29 cellular contexts compared by ENCODE assay signal in the genomic region with DNA sequence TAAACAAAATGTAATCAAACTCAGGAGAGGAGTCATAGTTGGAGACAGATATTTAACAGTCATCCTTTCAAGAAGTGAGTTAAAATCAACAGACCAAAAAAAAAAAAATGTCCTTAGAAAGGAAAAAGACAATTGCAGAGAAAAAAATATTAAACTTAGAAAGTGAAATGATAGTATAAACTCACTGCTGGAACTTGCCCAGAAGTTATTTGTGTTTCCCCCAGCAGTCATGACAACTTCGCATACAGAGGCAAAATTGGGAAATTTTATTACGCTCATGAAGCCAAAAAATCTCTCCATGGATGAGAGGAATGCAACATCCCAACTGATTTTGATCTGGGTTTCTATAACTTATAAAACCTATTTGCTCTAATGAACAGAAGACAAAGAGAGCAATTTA.
"Had no signal": no experiment of that assay in that cellular context is flagged by ENCODE, and none has a peak within 500 bp of the region (broad histone marks: within the 10 kb centered on the region; RNA-seq: fewer than 3 reads in every experiment).

No MANE protein-coding gene starts in this region.

- H3K4me1 ChIP-seq: ascending aorta, body of pancreas, SJCRH30 had no signal

- H3K9me2 ChIP-seq: SK-N-SH had no signal

- H3K9me3 ChIP-seq: ascending aorta, body of pancreas, SJCRH30, SK-N-SH had no signal

- H3K27ac Mint-ChIP-seq: activated CD4-positive, alpha-beta memory T cell treated with anti-CD3 and anti-CD28 coated beads for 36 hours; activated CD4-positive, alpha-beta T cell treated with anti-CD3 and anti-CD28 coated beads, Interleukin-2, amount 10 ng/mL, durations not matched to agents 7 days and 5 days; activated naive CD4-positive, alpha-beta T cell treated with anti-CD3 and anti-CD28 coated beads, Interleukin-2, amount 50 U/mL, for 72 hours; activated naive CD8-positive, alpha-beta T cell treated with anti-CD3 and anti-CD28 coated beads, Interleukin-2, amount 50 U/mL, for 24 hours had no signal

- ATAC-seq: activated naive CD4-positive, alpha-beta T cell treated with anti-CD3 and anti-CD28 coated beads, Interleukin-2, amount 50 U/mL, for 72 hours; activated naive CD8-positive, alpha-beta T cell treated with anti-CD3 and anti-CD28 coated beads, Interleukin-2, amount 50 U/mL, for 24 hours; activated T-cell treated with anti-CD3 and anti-CD28 coated beads, Interleukin-2, amount 50 U/mL, for 4 hours; body of pancreas; Panc1 had no signal

- H3K4me2 ChIP-seq: SK-N-SH had no signal

- H3K36me3 ChIP-seq: ascending aorta, SJCRH30 had no signal

- H3K27me3 Mint-ChIP-seq: activated CD4-positive, alpha-beta memory T cell treated with anti-CD3 and anti-CD28 coated beads for 36 hours; activated CD4-positive, alpha-beta T cell treated with anti-CD3 and anti-CD28 coated beads, Interleukin-2, amount 10 ng/mL, durations not matched to agents 7 days and 5 days; activated naive CD8-positive, alpha-beta T cell treated with anti-CD3 and anti-CD28 coated beads, Interleukin-2, amount 50 U/mL, for 24 hours had no signal

- H3K4me3 Mint-ChIP-seq: activated CD4-positive, alpha-beta memory T cell treated with anti-CD3 and anti-CD28 coated beads for 36 hours; activated CD4-positive, alpha-beta T cell treated with anti-CD3 and anti-CD28 coated beads, Interleukin-2, amount 10 ng/mL, durations not matched to agents 7 days and 5 days; activated naive CD8-positive, alpha-beta T cell treated with anti-CD3 and anti-CD28 coated beads, Interleukin-2, amount 50 U/mL, for 24 hours; activated T-cell treated with anti-CD3 and anti-CD28 coated beads, Interleukin-2, amount 50 U/mL, for 4 hours had no signal

- H3K36me3 Mint-ChIP-seq: activated CD4-positive, alpha-beta memory T cell treated with anti-CD3 and anti-CD28 coated beads for 36 hours; activated naive CD4-positive, alpha-beta T cell treated with anti-CD3 and anti-CD28 coated beads, Interleukin-2, amount 50 U/mL, for 72 hours had no signal

- H3K4me3 ChIP-seq: ascending aorta, body of pancreas, SJCRH30 had no signal

- H3K4me1 Mint-ChIP-seq: activated CD4-positive, alpha-beta T cell treated with anti-CD3 and anti-CD28 coated beads, Interleukin-2, amount 10 ng/mL, durations not matched to agents 7 days and 5 days; activated naive CD8-positive, alpha-beta T cell treated with anti-CD3 and anti-CD28 coated beads, Interleukin-2, amount 50 U/mL, for 24 hours had no signal

- H3K9ac ChIP-seq: SK-N-SH had no signal

- H3K9me3 Mint-ChIP-seq: activated CD4-positive, alpha-beta memory T cell treated with anti-CD3 and anti-CD28 coated beads for 36 hours; activated CD4-positive, alpha-beta T cell treated with anti-CD3 and anti-CD28 coated beads, Interleukin-2, amount 10 ng/mL, durations not matched to agents 7 days and 5 days; activated naive CD8-positive, alpha-beta T cell treated with anti-CD3 and anti-CD28 coated beads, Interleukin-2, amount 50 U/mL, for 24 hours; activated T-cell treated with anti-CD3 and anti-CD28 coated beads, Interleukin-2, amount 50 U/mL, for 4 hours had no signal

- H3K27me3 ChIP-seq: ascending aorta, body of pancreas had no signal

- H3K27ac ChIP-seq: ascending aorta, body of pancreas, SJCRH30, VCaP had no signal

- DNase-seq: activated CD4-positive, alpha-beta memory T cell treated with anti-CD3 and anti-CD28 coated beads for 36 hours; activated CD4-positive, alpha-beta T cell treated with anti-CD3 and anti-CD28 coated beads, Interleukin-2, amount 10 ng/mL, durations not matched to agents 7 days and 5 days; activated CD4-positive, CD25-positive, alpha-beta regulatory T cell; activated CD8-positive, alpha-beta memory T cell treated with anti-CD3 and anti-CD28 coated beads for 24 hours; activated effector memory CD4-positive, alpha-beta T cell treated with anti-CD3 and anti-CD28 coated beads, Interleukin-2, amount 50 U/mL, for 16 hours; activated naive CD4-positive, alpha-beta T cell treated with Interleukin-2 at 50 U/mL for 16 hours; activated naive CD8-positive, alpha-beta T cell treated with anti-CD3 and anti-CD28 coated beads, Interleukin-2, amount 50 U/mL, for 24 hours; activated T-cell treated with anti-CD3 and anti-CD28 coated beads, Interleukin-2, amount 50 U/mL, for 4 hours; amniotic stem cell; body of pancreas; central memory CD4-positive, alpha-beta T cell; MM.1S; NCI-H1105 treated with DMSO at 0.1 percent for 48 hours; NCI-H1436 treated with DMSO at 0.1 percent for 48 hours; NCI-H187; NCI-H2081 treated with DMSO at 0.1 percent for 48 hours; NCI-H446; NCI-H524 treated with DMSO at 0.1 percent for 48 hours; NCI-H82; OCI-M1; Right ventricle myocardium superior; RPMI8226; SJCRH30; SK-N-SH; T-helper 1 cell had no signal
